Comparison of ENCODE assay signal across 3 cellular contexts in the genomic region with DNA sequence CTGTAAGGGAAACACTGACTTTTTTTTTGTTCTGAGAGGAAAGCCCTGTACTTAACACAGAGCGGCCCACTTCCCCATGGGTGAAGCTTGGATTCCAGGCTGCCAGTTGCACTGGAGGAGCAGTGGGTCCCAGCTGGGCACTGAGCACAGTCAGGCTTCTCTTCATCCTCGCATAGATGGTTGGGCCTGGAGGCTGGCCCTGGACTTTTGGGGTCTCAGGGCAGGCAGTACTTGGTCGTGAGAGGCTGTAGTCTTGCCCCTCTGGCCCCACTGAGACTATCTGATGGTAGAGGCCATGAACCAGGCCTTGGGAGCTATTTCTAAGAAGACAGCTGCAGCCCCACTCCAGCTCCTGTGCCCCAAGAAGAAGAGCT.
TF ChIP-seq lines count a peak whose summit lies in the region.

No MANE protein-coding gene starts in this region.

TF ChIP-seq in SK-N-SH, 30 proteins besides CTCF, POLR2A, EP300 and RAD21:
- TF ChIP-seq JUND (IDR thresholded peaks at IDR 0.05) (no peak), SIN3A (IDR thresholded peaks at IDR 0.05; ENCODE audit: borderline replicate concordance, low read depth, low read length) (no peak), CHD2 (IDR thresholded peaks at IDR 0.05; ENCODE audit: low read length, partially characterized antibody) (no peak), TEAD4 (IDR thresholded peaks at IDR 0.05; ENCODE audit: borderline replicate concordance, insufficient read depth) (no peak), RXRA (IDR thresholded peaks at IDR 0.05; ENCODE audit: borderline replicate concordance, low read depth) (no peak), YY1 (IDR thresholded peaks at IDR 0.05; ENCODE audit: low read depth) (no peak), RCOR1 (IDR thresholded peaks at IDR 0.05; ENCODE audit: low read length) (no peak), POLR2AphosphoS5 (IDR thresholded peaks at IDR 0.05; ENCODE audit: low read depth, low read length) (no peak), USF2 (IDR thresholded peaks at IDR 0.05; ENCODE audit: borderline replicate concordance, low read depth, low read length) (no peak), ELF1 (IDR thresholded peaks at IDR 0.05) (no peak), GATA2 (CRISPR knock-in tag; IDR thresholded peaks at IDR 0.05) (no peak), MXI1 (IDR thresholded peaks at IDR 0.05; ENCODE audit: low read depth, low read length) (no peak), FOXJ3 (CRISPR knock-in tag; IDR thresholded peaks at IDR 0.05) (no peak)
- TF ChIP-seq, protein P1, sequence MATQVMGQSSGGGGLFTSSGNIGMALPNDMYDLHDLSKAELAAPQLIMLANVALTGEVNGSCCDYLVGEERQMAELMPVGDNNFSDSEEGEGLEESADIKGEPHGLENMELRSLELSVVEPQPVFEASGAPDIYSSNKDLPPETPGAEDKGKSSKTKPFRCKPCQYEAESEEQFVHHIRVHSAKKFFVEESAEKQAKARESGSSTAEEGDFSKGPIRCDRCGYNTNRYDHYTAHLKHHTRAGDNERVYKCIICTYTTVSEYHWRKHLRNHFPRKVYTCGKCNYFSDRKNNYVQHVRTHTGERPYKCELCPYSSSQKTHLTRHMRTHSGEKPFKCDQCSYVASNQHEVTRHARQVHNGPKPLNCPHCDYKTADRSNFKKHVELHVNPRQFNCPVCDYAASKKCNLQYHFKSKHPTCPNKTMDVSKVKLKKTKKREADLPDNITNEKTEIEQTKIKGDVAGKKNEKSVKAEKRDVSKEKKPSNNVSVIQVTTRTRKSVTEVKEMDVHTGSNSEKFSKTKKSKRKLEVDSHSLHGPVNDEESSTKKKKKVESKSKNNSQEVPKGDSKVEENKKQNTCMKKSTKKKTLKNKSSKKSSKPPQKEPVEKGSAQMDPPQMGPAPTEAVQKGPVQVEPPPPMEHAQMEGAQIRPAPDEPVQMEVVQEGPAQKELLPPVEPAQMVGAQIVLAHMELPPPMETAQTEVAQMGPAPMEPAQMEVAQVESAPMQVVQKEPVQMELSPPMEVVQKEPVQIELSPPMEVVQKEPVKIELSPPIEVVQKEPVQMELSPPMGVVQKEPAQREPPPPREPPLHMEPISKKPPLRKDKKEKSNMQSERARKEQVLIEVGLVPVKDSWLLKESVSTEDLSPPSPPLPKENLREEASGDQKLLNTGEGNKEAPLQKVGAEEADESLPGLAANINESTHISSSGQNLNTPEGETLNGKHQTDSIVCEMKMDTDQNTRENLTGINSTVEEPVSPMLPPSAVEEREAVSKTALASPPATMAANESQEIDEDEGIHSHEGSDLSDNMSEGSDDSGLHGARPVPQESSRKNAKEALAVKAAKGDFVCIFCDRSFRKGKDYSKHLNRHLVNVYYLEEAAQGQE (IDR thresholded peaks at IDR 0.05; ENCODE audit: low read depth, low read length), result no peak

TF ChIP-seq in SK-N-SH treated with all-trans-retinoic acid at 6 μM for 48 hours, 23 proteins besides CTCF, POLR2A, EP300 and RAD21:
- TF ChIP-seq TCF4 (CRISPR knock-in tag; IDR thresholded peaks at IDR 0.05; ENCODE audit: borderline replicate concordance) (no peak), GLIS3 (CRISPR knock-in tag; IDR thresholded peaks at IDR 0.05) (no peak), ZFP3 (CRISPR knock-in tag; IDR thresholded peaks at IDR 0.05) (no peak)
- TF ChIP-seq, protein P2, sequence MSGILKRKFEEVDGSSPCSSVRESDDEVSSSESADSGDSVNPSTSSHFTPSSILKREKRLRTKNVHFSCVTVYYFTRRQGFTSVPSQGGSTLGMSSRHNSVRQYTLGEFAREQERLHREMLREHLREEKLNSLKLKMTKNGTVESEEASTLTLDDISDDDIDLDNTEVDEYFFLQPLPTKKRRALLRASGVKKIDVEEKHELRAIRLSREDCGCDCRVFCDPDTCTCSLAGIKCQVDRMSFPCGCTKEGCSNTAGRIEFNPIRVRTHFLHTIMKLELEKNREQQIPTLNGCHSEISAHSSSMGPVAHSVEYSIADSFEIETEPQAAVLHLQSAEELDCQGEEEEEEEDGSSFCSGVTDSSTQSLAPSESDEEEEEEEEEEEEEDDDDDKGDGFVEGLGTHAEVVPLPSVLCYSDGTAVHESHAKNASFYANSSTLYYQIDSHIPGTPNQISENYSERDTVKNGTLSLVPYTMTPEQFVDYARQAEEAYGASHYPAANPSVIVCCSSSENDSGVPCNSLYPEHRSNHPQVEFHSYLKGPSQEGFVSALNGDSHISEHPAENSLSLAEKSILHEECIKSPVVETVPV (CRISPR knock-in tag; IDR thresholded peaks at IDR 0.05), result no peak

TF ChIP-seq in HEK293, 187 proteins besides CTCF, POLR2A, EP300 and RAD21:
- no peak for TF ChIP-seq ZNF513 (tag by site-specific recombination; IDR thresholded peaks at IDR 0.05)
- TF ChIP-seq, protein P3, sequence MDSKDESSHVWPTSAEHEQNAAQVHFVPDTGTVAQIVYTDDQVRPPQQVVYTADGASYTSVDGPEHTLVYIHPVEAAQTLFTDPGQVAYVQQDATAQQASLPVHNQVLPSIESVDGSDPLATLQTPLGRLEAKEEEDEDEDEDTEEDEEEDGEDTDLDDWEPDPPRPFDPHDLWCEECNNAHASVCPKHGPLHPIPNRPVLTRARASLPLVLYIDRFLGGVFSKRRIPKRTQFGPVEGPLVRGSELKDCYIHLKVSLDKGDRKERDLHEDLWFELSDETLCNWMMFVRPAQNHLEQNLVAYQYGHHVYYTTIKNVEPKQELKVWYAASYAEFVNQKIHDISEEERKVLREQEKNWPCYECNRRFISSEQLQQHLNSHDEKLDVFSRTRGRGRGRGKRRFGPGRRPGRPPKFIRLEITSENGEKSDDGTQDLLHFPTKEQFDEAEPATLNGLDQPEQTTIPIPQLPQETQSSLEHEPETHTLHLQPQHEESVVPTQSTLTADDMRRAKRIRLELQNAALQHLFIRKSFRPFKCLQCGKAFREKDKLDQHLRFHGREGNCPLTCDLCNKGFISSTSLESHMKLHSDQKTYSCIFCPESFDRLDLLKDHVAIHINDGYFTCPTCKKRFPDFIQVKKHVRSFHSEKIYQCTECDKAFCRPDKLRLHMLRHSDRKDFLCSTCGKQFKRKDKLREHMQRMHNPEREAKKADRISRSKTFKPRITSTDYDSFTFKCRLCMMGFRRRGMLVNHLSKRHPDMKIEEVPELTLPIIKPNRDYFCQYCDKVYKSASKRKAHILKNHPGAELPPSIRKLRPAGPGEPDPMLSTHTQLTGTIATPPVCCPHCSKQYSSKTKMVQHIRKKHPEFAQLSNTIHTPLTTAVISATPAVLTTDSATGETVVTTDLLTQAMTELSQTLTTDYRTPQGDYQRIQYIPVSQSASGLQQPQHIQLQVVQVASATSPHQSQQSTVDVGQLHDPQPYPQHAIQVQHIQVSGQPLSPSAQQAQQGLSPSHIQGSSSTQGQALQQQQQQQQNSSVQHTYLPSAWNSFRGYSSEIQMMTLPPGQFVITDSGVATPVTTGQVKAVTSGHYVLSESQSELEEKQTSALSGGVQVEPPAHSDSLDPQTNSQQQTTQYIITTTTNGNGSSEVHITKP (tag by site-specific recombination; IDR thresholded peaks at IDR 0.05), result peak; percentile 44; the same call in 1 of the 2 replicates
TF ChIP-seq in HEK293: peak in this region for 1.
